9 cellular contexts compared by ENCODE assay signal in the genomic region with DNA sequence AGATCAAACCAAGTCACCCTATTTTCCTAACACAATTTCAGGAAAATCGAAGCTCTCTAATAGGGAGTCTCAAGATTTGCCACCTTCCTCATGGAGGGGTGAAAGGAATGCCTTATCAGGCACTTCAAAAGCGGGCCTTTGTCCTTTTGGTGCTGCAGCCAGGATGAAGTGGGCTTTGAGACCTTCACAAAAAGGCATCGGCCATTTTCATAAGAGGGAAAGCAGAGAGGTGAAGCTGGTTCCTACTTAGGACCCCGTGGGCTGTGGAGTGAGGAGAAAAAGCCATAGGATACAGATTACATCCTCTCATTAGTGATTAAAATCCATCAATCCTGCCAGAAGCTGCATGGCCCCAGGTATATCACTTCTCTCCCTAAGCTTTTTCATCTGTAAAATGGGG. TPM values are rescaled to one million over a fixed set of nuclear protein-coding genes. Genes with fewer than 3 reads are reported as not detected.
DNase-seq lines count a peak whose midpoint lies in the region; ATAC-seq lines count a peak whose summit lies in the region.
"Had no signal": no experiment of that assay in that cellular context is flagged by ENCODE, and none has a peak within 500 bp of the region (broad histone marks: within the 10 kb centered on the region; RNA-seq: fewer than 3 reads in every experiment).

No MANE protein-coding gene starts in this region.

- H3K9me3 Mint-ChIP-seq in activated CD4-positive, alpha-beta memory T cell treated with anti-CD3 and anti-CD28 coated beads, Interleukin-2, amount 10 ng/mL, durations not matched to agents 7 days and 5 days, result no peaks in the 10 kb centered on the region
- H3K9me3 Mint-ChIP-seq in stimulated activated memory B cell treated with anti-CD40 and anti-IgM and Interleukin-4, amounts not matched to agents 10 μg/mL and 1 μg/mL and 100 μg/mL, for 72 hours, result no peaks in the 10 kb centered on the region

- no peaks in the 10 kb centered on the region for H3K9me3 ChIP-seq in iPS-15b (ENCODE audit: control insufficient read depth, insufficient read depth, low read length)

- H3K4me1 Mint-ChIP-seq in activated CD4-positive, alpha-beta memory T cell treated with anti-CD3 and anti-CD28 coated beads, Interleukin-2, amount 10 ng/mL, durations not matched to agents 7 days and 5 days, result peaks cover 40% of the 10 kb centered on the region
- peaks cover 28% of the 10 kb centered on the region for H3K4me1 Mint-ChIP-seq in stimulated activated memory B cell treated with anti-CD40 and anti-IgM and Interleukin-4, amounts not matched to agents 10 μg/mL and 1 μg/mL and 100 μg/mL, for 72 hours

- H3K27me3 ChIP-seq in iPS-15b (ENCODE audit: control insufficient read depth, insufficient read depth, low read length), result no peaks in the 10 kb centered on the region

- H3K9ac ChIP-seq in iPS-15b (ENCODE audit: low read depth, low read length), result peak overlapping the region; percentile 89

- POLR2A ChIA-PET in activated CD4-positive, alpha-beta memory T cell treated with anti-CD3 and anti-CD28 coated beads, Interleukin-2, amount 10 ng/mL, durations not matched to agents 7 days and 5 days (lab: Charles Lee), result interaction anchor here (0.7 to 3.7 kb wide), 24 partner anchors 14 to 494 kb away, joined by 3 to 70 read pairs (median 5); partner anchors contain the start of genes C5orf24, CDKL3, JADE2 and PCBD2

- peak overlapping the region; percentile 96 for H3K4me3 Mint-ChIP-seq in activated CD4-positive, alpha-beta memory T cell treated with anti-CD3 and anti-CD28 coated beads, Interleukin-2, amount 10 ng/mL, durations not matched to agents 7 days and 5 days
- H3K4me3 Mint-ChIP-seq in stimulated activated memory B cell treated with anti-CD40 and anti-IgM and Interleukin-4, amounts not matched to agents 10 μg/mL and 1 μg/mL and 100 μg/mL, for 72 hours, result peak overlapping the region; percentile 96

- H3K36me3 ChIP-seq in iPS-15b (ENCODE audit: control insufficient read depth, insufficient read depth, low read length), result peaks cover 13% of the 10 kb centered on the region

- H3K27me3 Mint-ChIP-seq in activated CD4-positive, alpha-beta memory T cell treated with anti-CD3 and anti-CD28 coated beads, Interleukin-2, amount 10 ng/mL, durations not matched to agents 7 days and 5 days, result no peaks in the 10 kb centered on the region
- no peaks in the 10 kb centered on the region for H3K27me3 Mint-ChIP-seq in stimulated activated memory B cell treated with anti-CD40 and anti-IgM and Interleukin-4, amounts not matched to agents 10 μg/mL and 1 μg/mL and 100 μg/mL, for 72 hours

- CTCF ChIA-PET in activated CD4-positive, alpha-beta memory T cell treated with anti-CD3 and anti-CD28 coated beads, Interleukin-2, amount 10 ng/mL, durations not matched to agents 7 days and 5 days (lab: Charles Lee), result interaction anchor here (0.7 to 5.4 kb wide), 32 partner anchors 15 to 347 kb away, joined by 3 to 38 read pairs (median 4); partner anchors contain the start of genes PPP2CA and UBE2B

- peaks cover 8% of the 10 kb centered on the region for H3K36me3 Mint-ChIP-seq in activated CD4-positive, alpha-beta memory T cell treated with anti-CD3 and anti-CD28 coated beads, Interleukin-2, amount 10 ng/mL, durations not matched to agents 7 days and 5 days (ENCODE audit: low read depth)
- no peaks in the 10 kb centered on the region for H3K36me3 Mint-ChIP-seq in stimulated activated memory B cell treated with anti-CD40 and anti-IgM and Interleukin-4, amounts not matched to agents 10 μg/mL and 1 μg/mL and 100 μg/mL, for 72 hours

- peak overlapping the region; percentile 94 for H3K4me3 ChIP-seq in iPS-15b (ENCODE audit: low read depth, low read length)

- H3K27ac Mint-ChIP-seq in activated CD4-positive, alpha-beta memory T cell treated with anti-CD3 and anti-CD28 coated beads, Interleukin-2, amount 10 ng/mL, durations not matched to agents 7 days and 5 days, result peak overlapping the region; percentile 84
- peak overlapping the region; percentile 91 for H3K27ac Mint-ChIP-seq in stimulated activated memory B cell treated with anti-CD40 and anti-IgM and Interleukin-4, amounts not matched to agents 10 μg/mL and 1 μg/mL and 100 μg/mL, for 72 hours

- peaks cover 15% of the 10 kb centered on the region for H3K4me1 ChIP-seq in iPS-15b (ENCODE audit: control insufficient read depth, insufficient read depth, low read length)

- DNase-seq in NCI-H2227 (lab: John Stamatoyannopoulos, UW; ENCODE audit: unreplicated experiment) (peak; percentile 2), NCI-H2227 treated with DMSO at 0.1 percent for 48 hours (lab: John Stamatoyannopoulos, UW) (no peak), NK-92 (lab: John Stamatoyannopoulos, UW; ENCODE audit: unreplicated experiment) (no peak)
- no peak for DNase-seq in activated CD4-positive, alpha-beta memory T cell treated with anti-CD3 and anti-CD28 coated beads, Interleukin-2, amount 10 ng/mL, durations not matched to agents 7 days and 5 days
- DNase-seq: stimulated activated CD4-positive, alpha-beta T cell treated with anti-CD3 and anti-CD28 coated beads, Interleukin-4, amount 100 ng/mL, for 24 hours had no signal

- ATAC-seq in stimulated activated memory B cell treated with anti-CD40 and anti-IgM and Interleukin-4, amounts not matched to agents 10 μg/mL and 1 μg/mL and 100 μg/mL, for 72 hours, result no peak
- ATAC-seq in GM21381 (IDR thresholded peaks at IDR 0.05; ENCODE audit: unreplicated experiment) (no peak), HG03442 (IDR thresholded peaks at IDR 0.05; ENCODE audit: unreplicated experiment) (no peak)

RNA-seq across cellular contexts. Expression of gene CDKN2AIPNL, which starts 0.9 kb away (rescaled TPM):
- 10 to 100 TPM; 23.4 to 23.5 TPM for total RNA-seq in activated CD4-positive, alpha-beta memory T cell treated with anti-CD3 and anti-CD28 coated beads, Interleukin-2, amount 10 ng/mL, durations not matched to agents 7 days and 5 days

RNA-seq across cellular contexts. Expression of gene UBE2B, which starts 39.5 kb away (rescaled TPM):
- 100 to 1,000 TPM; 115 to 116 TPM for total RNA-seq in activated CD4-positive, alpha-beta memory T cell treated with anti-CD3 and anti-CD28 coated beads, Interleukin-2, amount 10 ng/mL, durations not matched to agents 7 days and 5 days

RNA-seq across cellular contexts. Expression of gene CDKL3, which starts 43.9 kb away (rescaled TPM):
- 1 to 10 TPM; 1.7 to 2.2 TPM for total RNA-seq in activated CD4-positive, alpha-beta memory T cell treated with anti-CD3 and anti-CD28 coated beads, Interleukin-2, amount 10 ng/mL, durations not matched to agents 7 days and 5 days
